In genomic region chr22:47549741-47550340, GRCh38 we compare ENCODE assay signal across 25 cellular contexts.
"Had no signal": no experiment of that assay in that cellular context is flagged by ENCODE, and none has a peak within 500 bp of the region (broad histone marks: within the 10 kb centered on the region; RNA-seq: fewer than 3 reads in every experiment).

No MANE protein-coding gene starts in this region.

- H3K27me3 ChIP-seq: foreskin keratinocyte, thyroid gland, upper lobe of left lung had no signal

- H3K36me3 Mint-ChIP-seq: memory B cell, natural killer cell had no signal

- H3K36me3 ChIP-seq: esophagus muscularis mucosa, gastroesophageal sphincter, heart left ventricle, pancreas, thyroid gland, upper lobe of left lung had no signal

- H3K4me3 ChIP-seq: dorsolateral prefrontal cortex, esophagus muscularis mucosa, gastroesophageal sphincter, heart left ventricle, lung, pancreas, smooth muscle cell, thyroid gland, upper lobe of left lung had no signal

- H3K27ac Mint-ChIP-seq: endodermal cell, memory B cell, natural killer cell, progenitor cell of endocrine pancreas had no signal

- H3K4me3 Mint-ChIP-seq: endodermal cell; memory B cell; natural killer cell; stimulated activated naive CD8-positive, alpha-beta T cell treated with anti-CD3 and anti-CD28 coated beads, Interleukin-15, amount 100 ng/mL, for 72 hours had no signal

- H3K4me1 Mint-ChIP-seq: endodermal cell; memory B cell; natural killer cell; stimulated activated naive CD8-positive, alpha-beta T cell treated with anti-CD3 and anti-CD28 coated beads, Interleukin-15, amount 100 ng/mL, for 72 hours had no signal

- H3K27me3 Mint-ChIP-seq: progenitor cell of endocrine pancreas had no signal

- DNase-seq: cerebellar nuclear complex; effector CD8-positive, alpha-beta T cell; endodermal cell; foreskin keratinocyte; heart left ventricle; hippocampal formation; natural killer cell; occipital lobe; pancreas; stimulated activated CD4-positive, alpha-beta T cell treated with anti-CD3 and anti-CD28 coated beads, Interleukin-12 subunit alpha, Interleukin-12 subunit beta, amount 100 ng/mL, for 4 hours; stimulated activated CD4-positive, alpha-beta T cell treated with anti-CD3 and anti-CD28 coated beads, Interleukin-1b, Interleukin-23, amount 100 ng/mL, for 48 hours; stimulated activated CD4-positive, alpha-beta T cell treated with anti-CD3 and anti-CD28 coated beads, Interleukin-4, amount 100 ng/mL, for 1 hour; stimulated activated CD8-positive, alpha-beta memory T cell treated with anti-CD3 and anti-CD28 coated beads, Interleukin-4, amount 100 ng/mL, for 48 hours; stimulated activated naive CD4-positive, alpha-beta T cell; stimulated activated naive CD8-positive, alpha-beta T cell treated with anti-CD3 and anti-CD28 coated beads, Interleukin-15, amount 100 ng/mL, for 72 hours; thyroid gland; upper lobe of left lung had no signal

- H3K9me3 ChIP-seq: pancreas, thyroid gland, upper lobe of left lung had no signal

- ATAC-seq: foreskin keratinocyte; gastroesophageal sphincter; heart left ventricle; natural killer cell; pancreas; sciatic nerve; stimulated activated naive CD8-positive, alpha-beta T cell treated with anti-CD3 and anti-CD28 coated beads, Interleukin-15, amount 100 ng/mL, for 72 hours had no signal

- H3K9me3 Mint-ChIP-seq: memory B cell; natural killer cell; stimulated activated naive CD8-positive, alpha-beta T cell treated with anti-CD3 and anti-CD28 coated beads, Interleukin-15, amount 100 ng/mL, for 72 hours had no signal

- H3K4me1 ChIP-seq: esophagus muscularis mucosa, foreskin keratinocyte, gastroesophageal sphincter, heart left ventricle, pancreas, thyroid gland, upper lobe of left lung had no signal
